10 cellular contexts compared by ENCODE assay signal in genomic region chr17:31517524-31517923, GRCh38.
DNase-seq lines count a peak whose midpoint lies in the region; ATAC-seq, FAIRE-seq and TF ChIP-seq lines count a peak whose summit lies in the region.
"Had no signal": no experiment of that assay in that cellular context is flagged by ENCODE, and none has a peak within 500 bp of the region (broad histone marks: within the 10 kb centered on the region; RNA-seq: fewer than 3 reads in every experiment).

No MANE protein-coding gene starts in this region.

- no peak overlapping the region for H3K27ac ChIP-seq in A673 (ENCODE audit: low read depth, low read length, poor library complexity, severe bottlenecking)
- H3K27ac ChIP-seq in OCI-LY1 (ENCODE audit: low read depth, low read length, poor library complexity, severe bottlenecking): no peak overlapping the region
- no peak overlapping the region for H3K27ac ChIP-seq in foreskin keratinocyte

- no peaks in the 10 kb centered on the region for H3F3A ChIP-seq in OCI-LY1 (ENCODE audit: insufficient read depth, low read length)

- TF ChIP-seq POLR2A in GM12891 (IDR thresholded peaks at IDR 0.05; ENCODE audit: low read depth, low read length): no peak

- POLR2A ChIA-PET in A673 (lab: Charles Lee; ENCODE audit: low non-redundant PET): no interaction called here

- no peak overlapping the region for H2AFZ ChIP-seq in OCI-LY1 (ENCODE audit: low read length)

- no peak overlapping the region for H3K4me3 ChIP-seq in A673 (ENCODE audit: low read depth, low read length, poor library complexity, severe bottlenecking)
- no peak overlapping the region for H3K4me3 ChIP-seq in OCI-LY1 (ENCODE audit: low read depth, low read length, poor library complexity, severe bottlenecking)

- no peaks in the 10 kb centered on the region for H3K36me3 ChIP-seq in A673 (ENCODE audit: insufficient read depth, low read length, poor library complexity, severe bottlenecking)
- H3K36me3 ChIP-seq in OCI-LY1 (ENCODE audit: insufficient read depth, low read length): peaks cover 5% of the 10 kb centered on the region; the same call in 1 of the 2 replicates

- H4K20me1 ChIP-seq in OCI-LY1 (ENCODE audit: insufficient read depth, low read length): no peaks in the 10 kb centered on the region

- CTCF ChIA-PET in A673 (lab: Charles Lee): no interaction called here

- peak; percentile 15 for ATAC-seq in foreskin keratinocyte
- ATAC-seq in GM21737 (IDR thresholded peaks at IDR 0.05; ENCODE audit: unreplicated experiment): no peak
- ATAC-seq: stimulated activated memory B cell treated with anti-CD40 and anti-IgM and Interleukin-4, amounts not matched to agents 10 μg/mL and 1 μg/mL and 100 μg/mL, for 72 hours had no signal

- H3K9ac ChIP-seq in OCI-LY1 (ENCODE audit: low read length): no peak overlapping the region

- BruUV-seq in A673 (replicated peaks; lab: Mats Ljungman, UMichigan): no TSS peak

- DNase-seq in A673 (ENCODE audit: low spot score) (no peak), ELR (ENCODE audit: low read depth) (peak; percentile 43), foreskin keratinocyte (no peak), GM12891 (ENCODE audit: insufficient read length, low spot score) (no peak), NCI-H1105 treated with DMSO at 0.1 percent for 48 hours (lab: John Stamatoyannopoulos, UW) (no peak), cerebellar cortex (ENCODE audit: low spot score) (no peak)
- DNase-seq: activated naive CD8-positive, alpha-beta T cell treated with anti-CD3 and anti-CD28 coated beads, Interleukin-2, amount 10 ng/mL, durations not matched to agents 7 days and 5 days had no signal

- H3K9me2 ChIP-seq in OCI-LY1 (ENCODE audit: low read depth, low read length): no peaks in the 10 kb centered on the region

- TF ChIP-seq CTCF in A673 (conservative IDR thresholded peaks at IDR 0.05; ENCODE audit: low read depth, low read length) (peak; percentile 37), OCI-LY1 (IDR thresholded peaks at IDR 0.05; ENCODE audit: low read length) (peak; percentile 48), foreskin keratinocyte (conservative IDR thresholded peaks at IDR 0.05) (peak; percentile 54)

- H3K9me3 ChIP-seq in A673 (ENCODE audit: low read depth, low read length, poor library complexity, severe bottlenecking) (no peaks in the 10 kb centered on the region), OCI-LY1 (ENCODE audit: low read length) (no peaks in the 10 kb centered on the region)

- no peaks in the 10 kb centered on the region for H3K27me3 ChIP-seq in A673 (replicated peaks; ENCODE audit: insufficient read depth, low read depth, low read length, poor library complexity)
- no peaks in the 10 kb centered on the region for H3K27me3 ChIP-seq in OCI-LY1 (ENCODE audit: insufficient read depth, low read length)
- H3K27me3 ChIP-seq in foreskin keratinocyte: no peaks in the 10 kb centered on the region

- no peak for FAIRE-seq in GM12891 (lab: Jason Lieb, UNC)

- no peak overlapping the region for H3K4me2 ChIP-seq in OCI-LY1 (ENCODE audit: low read length)

- H3K4me1 ChIP-seq in A673 (ENCODE audit: insufficient read depth, low read length, poor library complexity, severe bottlenecking) (no peaks in the 10 kb centered on the region), OCI-LY1 (ENCODE audit: insufficient read depth, low read length, severe bottlenecking) (no peaks in the 10 kb centered on the region), foreskin keratinocyte (peaks cover 3% of the 10 kb centered on the region)

- no peaks in the 10 kb centered on the region for H3K79me2 ChIP-seq in OCI-LY1 (ENCODE audit: insufficient read depth, low read length)

- intact Hi-C loops in A673 (cut with micrococcal nuclease; ENCODE audit: unreplicated experiment): no loop called here

TF ChIP-seq in GM12891, 5 proteins besides CTCF, POLR2A, EP300 and RAD21:
- TF ChIP-seq PAX5 (IDR thresholded peaks at IDR 0.05; ENCODE audit: insufficient read depth, low read length, severe bottlenecking) (no peak), SPI1 (IDR thresholded peaks at IDR 0.05; ENCODE audit: low read depth, low read length) (no peak), POU2F2 (IDR thresholded peaks at IDR 0.05; ENCODE audit: low read depth, low read length) (no peak), POLR2AphosphoS5 (IDR thresholded peaks at IDR 0.05; ENCODE audit: low read depth, low read length) (no peak), TAF1 (IDR thresholded peaks at IDR 0.05; ENCODE audit: low read depth, low read length) (no peak)
